In genomic region chr15:85457392-85457968, GRCh38 we compare ENCODE assay signal across 8 cellular contexts.
A peak's percentile ranks its signal among the peaks of the same experiment; 100 is the strongest.
DNase-seq lines count a peak whose midpoint lies in the region; ATAC-seq and TF ChIP-seq lines count a peak whose summit lies in the region.

No MANE protein-coding gene starts in this region.

- peaks cover 0 to 9% of the 10 kb centered on the region in 2 donors for H3K4me1 ChIP-seq in left lung

- peaks cover 4% of the 10 kb centered on the region for H3K9me3 Mint-ChIP-seq in activated T-helper 2 cell treated with anti-CD3 and anti-CD28 coated beads, Interferon-gamma antibody, Interleukin-2, Interleukin-4, amounts not matched to agents 10 μg/mL and 5 μg/mL and 100 μg/mL, durations not matched to agents 14 hours and 24 hours and 36 hours

- peaks cover under 1% of the 10 kb centered on the region for H3K36me3 Mint-ChIP-seq in activated T-helper 2 cell treated with anti-CD3 and anti-CD28 coated beads, Interferon-gamma antibody, Interleukin-2, Interleukin-4, amounts not matched to agents 10 μg/mL and 5 μg/mL and 100 μg/mL, durations not matched to agents 14 hours and 24 hours and 36 hours (ENCODE audit: low read depth)

- TF ChIP-seq CTCF in left lung (IDR thresholded peaks at IDR 0.05), result no peak

- no peaks in the 10 kb centered on the region for H3K36me3 ChIP-seq in left lung

- DNase-seq in left lung (no peak), SIG-M5 (lab: John Stamatoyannopoulos, UW) (no peak), ACHN (no peak), OCI-M1 (lab: John Stamatoyannopoulos, UW) (no peak)
- DNase-seq in activated T-helper 2 cell treated with anti-CD3 and anti-CD28 coated beads, Interferon-gamma antibody, Interleukin-2, Interleukin-4, amounts not matched to agents 10 μg/mL and 5 μg/mL and 100 μg/mL, durations not matched to agents 14 hours and 24 hours and 36 hours (ENCODE audit: low spot score), result no peak

- H3K4me3 Mint-ChIP-seq in activated T-helper 2 cell treated with anti-CD3 and anti-CD28 coated beads, Interferon-gamma antibody, Interleukin-2, Interleukin-4, amounts not matched to agents 10 μg/mL and 5 μg/mL and 100 μg/mL, durations not matched to agents 14 hours and 24 hours and 36 hours (ENCODE audit: low read depth), result no peak overlapping the region

- no peak overlapping the region for H3K27ac Mint-ChIP-seq in activated T-helper 2 cell treated with anti-CD3 and anti-CD28 coated beads, Interferon-gamma antibody, Interleukin-2, Interleukin-4, amounts not matched to agents 10 μg/mL and 5 μg/mL and 100 μg/mL, durations not matched to agents 14 hours and 24 hours and 36 hours

- no peak overlapping the region for H3K4me3 ChIP-seq in left lung

- H3K27me3 ChIP-seq in left lung, result no peaks in the 10 kb centered on the region

- ATAC-seq in GM18867 (IDR thresholded peaks at IDR 0.05; ENCODE audit: unreplicated experiment), result peak; percentile 87
- peak; percentile 69 for ATAC-seq in GM21737 (IDR thresholded peaks at IDR 0.05; ENCODE audit: unreplicated experiment)
- ATAC-seq in HG03575 (IDR thresholded peaks at IDR 0.05; ENCODE audit: extremely low read depth, insufficient number of reproducible peaks, low FRiP score, unreplicated experiment), result peak; percentile 46
- peak; percentile 9 for ATAC-seq in left lung

- intact Hi-C loops in left lung (cut with DNase I), result no loop called here
- intact Hi-C loops in activated T-helper 2 cell treated with anti-CD3 and anti-CD28 coated beads, Interferon-gamma antibody, Interleukin-2, Interleukin-4, amounts not matched to agents 10 μg/mL and 5 μg/mL and 100 μg/mL, durations not matched to agents 14 hours and 24 hours and 36 hours (cut with micrococcal nuclease), result no loop called here

- H3K4me1 Mint-ChIP-seq in activated T-helper 2 cell treated with anti-CD3 and anti-CD28 coated beads, Interferon-gamma antibody, Interleukin-2, Interleukin-4, amounts not matched to agents 10 μg/mL and 5 μg/mL and 100 μg/mL, durations not matched to agents 14 hours and 24 hours and 36 hours (ENCODE audit: low read depth), result peaks cover 22% of the 10 kb centered on the region

- no peaks in the 10 kb centered on the region for H3K27me3 Mint-ChIP-seq in activated T-helper 2 cell treated with anti-CD3 and anti-CD28 coated beads, Interferon-gamma antibody, Interleukin-2, Interleukin-4, amounts not matched to agents 10 μg/mL and 5 μg/mL and 100 μg/mL, durations not matched to agents 14 hours and 24 hours and 36 hours (ENCODE audit: low read depth)

- in situ Hi-C loops in ACHN (cut with HindIII; ENCODE audit: low pct_ligation_motif_present, low pct_unique_long_range_greater_than_20kb, low sequenced_read_pairs), result no loop called here

- no peaks in the 10 kb centered on the region for H3K9me3 ChIP-seq in left lung

- no peak overlapping the region for H3K27ac ChIP-seq in left lung

Comparison
In these comparisons a context has a peak if more than half of its experiments do, and no peak if none do; other contexts are left out.
1. ATAC-seq: peak in every context shown above with its lines; median percentile 87 in GM18867; 69 in GM21737; 46 in HG03575; 9 in left lung.